Comparison of ENCODE assay signal across 1 cellular context in genomic region chr4:25862411-25863346, GRCh38.
TF ChIP-seq lines count a peak whose summit lies in the region.

TSS of gene SEL1L3 (minus strand) at chr4:25862988. CDS start at chr4:25862836, 152 bp downstream.

TF ChIP-seq in K562, 482 proteins besides CTCF, POLR2A, EP300 and RAD21 (continued from another document):
- TF ChIP-seq SAFB (IDR thresholded peaks at IDR 0.05; ENCODE audit: borderline replicate concordance, low read depth, low read length) (peak; percentile 73; the same call in 1 of the 2 replicates), PTTG1 (tag; IDR thresholded peaks at IDR 0.05; ENCODE audit: low read depth) (no peak), KAT2B (IDR thresholded peaks at IDR 0.05; ENCODE audit: low read depth, low read length) (no peak), UBTF (IDR thresholded peaks at IDR 0.05; ENCODE audit: borderline replicate concordance in 1 of 2, low read depth in 2 of 2, low read length in 2 of 2) (no peak), MCM5 (IDR thresholded peaks at IDR 0.05; ENCODE audit: low read depth) (no peak), USF2 (CRISPR knock-in tag; IDR thresholded peaks at IDR 0.05) (no peak), POLR2G (IDR thresholded peaks at IDR 0.05; ENCODE audit: low read depth, low read length) (peak; percentile 76), KDM5B (IDR thresholded peaks at IDR 0.05; ENCODE audit: insufficient replicate concordance, low read depth, low read length) (peak; percentile 9), NONO (IDR thresholded peaks at IDR 0.05; ENCODE audit: low read depth in 2 of 2, low read length in 1 of 2) (0 out of 4 replicates have a peak, but pooled peaks of 1 of the 2 experiments have one; percentile 69), OTX1 (CRISPR knock-in tag; IDR thresholded peaks at IDR 0.05) (no peak), ZNF780A (CRISPR knock-in tag; IDR thresholded peaks at IDR 0.05) (no peak), GATAD2B (IDR thresholded peaks at IDR 0.05; ENCODE audit: borderline replicate concordance) (peak; percentile 71; the same call in 1 of the 2 replicates), CXXC5 (CRISPR knock-in tag; IDR thresholded peaks at IDR 0.05) (peak; percentile 59), RCOR1 (IDR thresholded peaks at IDR 0.05; ENCODE audit: borderline replicate concordance in 1 of 2, low read depth in 2 of 2, low read length in 2 of 2) (no peak), SAP30 (IDR thresholded peaks at IDR 0.05; ENCODE audit: borderline replicate concordance, insufficient read depth, low read depth, low read length, poor library complexity, severe bottlenecking) (peak; percentile 36), FIP1L1 (IDR thresholded peaks at IDR 0.05; ENCODE audit: low read depth, low read length, poor library complexity, severe bottlenecking) (no peak), CCNT2 (IDR thresholded peaks at IDR 0.05; ENCODE audit: borderline replicate concordance, extremely low read depth, insufficient read length, low read depth, low read length) (peak; percentile 59), ZFX (CRISPR knock-in tag; IDR thresholded peaks at IDR 0.05) (peak; percentile 38; the same call in 1 of the 2 replicates), GABPA (tag; conservative IDR thresholded peaks at IDR 0.05; ENCODE audit: low read depth) (0 out of 2 replicates have a peak, but pooled peaks have one; percentile 15), ZNF639 (CRISPR knock-in tag; conservative IDR thresholded peaks at IDR 0.05 in 1 of 2, IDR thresholded peaks at IDR 0.05 in 1 of 2) (peak in 1 of 2 experiments; percentile 87; a peak in 1 of 4 replicates), SMAD4 (CRISPR knock-in tag; conservative IDR thresholded peaks at IDR 0.05) (peak; percentile 70; the same call in 1 of the 2 replicates)
- TF ChIP-seq, protein P1, sequence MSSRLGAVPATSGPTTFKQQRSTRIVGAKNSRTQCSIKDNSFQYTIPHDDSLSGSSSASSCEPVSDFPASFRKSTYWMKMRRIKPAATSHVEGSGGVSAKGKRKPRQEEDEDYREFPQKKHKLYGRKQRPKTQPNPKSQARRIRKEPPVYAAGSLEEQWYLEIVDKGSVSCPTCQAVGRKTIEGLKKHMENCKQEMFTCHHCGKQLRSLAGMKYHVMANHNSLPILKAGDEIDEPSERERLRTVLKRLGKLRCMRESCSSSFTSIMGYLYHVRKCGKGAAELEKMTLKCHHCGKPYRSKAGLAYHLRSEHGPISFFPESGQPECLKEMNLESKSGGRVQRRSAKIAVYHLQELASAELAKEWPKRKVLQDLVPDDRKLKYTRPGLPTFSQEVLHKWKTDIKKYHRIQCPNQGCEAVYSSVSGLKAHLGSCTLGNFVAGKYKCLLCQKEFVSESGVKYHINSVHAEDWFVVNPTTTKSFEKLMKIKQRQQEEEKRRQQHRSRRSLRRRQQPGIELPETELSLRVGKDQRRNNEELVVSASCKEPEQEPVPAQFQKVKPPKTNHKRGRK (tag; IDR thresholded peaks at IDR 0.05) = 0 out of 2 replicates have a peak, but pooled peaks have one; percentile 22
- TF ChIP-seq, protein P2, sequence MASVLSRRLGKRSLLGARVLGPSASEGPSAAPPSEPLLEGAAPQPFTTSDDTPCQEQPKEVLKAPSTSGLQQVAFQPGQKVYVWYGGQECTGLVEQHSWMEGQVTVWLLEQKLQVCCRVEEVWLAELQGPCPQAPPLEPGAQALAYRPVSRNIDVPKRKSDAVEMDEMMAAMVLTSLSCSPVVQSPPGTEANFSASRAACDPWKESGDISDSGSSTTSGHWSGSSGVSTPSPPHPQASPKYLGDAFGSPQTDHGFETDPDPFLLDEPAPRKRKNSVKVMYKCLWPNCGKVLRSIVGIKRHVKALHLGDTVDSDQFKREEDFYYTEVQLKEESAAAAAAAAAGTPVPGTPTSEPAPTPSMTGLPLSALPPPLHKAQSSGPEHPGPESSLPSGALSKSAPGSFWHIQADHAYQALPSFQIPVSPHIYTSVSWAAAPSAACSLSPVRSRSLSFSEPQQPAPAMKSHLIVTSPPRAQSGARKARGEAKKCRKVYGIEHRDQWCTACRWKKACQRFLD (CRISPR knock-in tag; IDR thresholded peaks at IDR 0.05) = 0 out of 2 replicates have a peak, but pooled peaks have one; percentile 37
- TF ChIP-seq, protein P3, sequence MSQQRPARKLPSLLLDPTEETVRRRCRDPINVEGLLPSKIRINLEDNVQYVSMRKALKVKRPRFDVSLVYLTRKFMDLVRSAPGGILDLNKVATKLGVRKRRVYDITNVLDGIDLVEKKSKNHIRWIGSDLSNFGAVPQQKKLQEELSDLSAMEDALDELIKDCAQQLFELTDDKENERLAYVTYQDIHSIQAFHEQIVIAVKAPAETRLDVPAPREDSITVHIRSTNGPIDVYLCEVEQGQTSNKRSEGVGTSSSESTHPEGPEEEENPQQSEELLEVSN (IDR thresholded peaks at IDR 0.05; ENCODE audit: borderline replicate concordance in 1 of 2, extremely low read depth in 1 of 2, insufficient read depth in 1 of 2, insufficient read length in 1 of 2, low read depth in 1 of 2, low read length in 1 of 2, poor library complexity in 1 of 2, severe bottlenecking in 1 of 2) = peak; percentile 33 to 87
TF ChIP-seq in K562: peak in this region for 25.
